Comparison of ENCODE assay signal across 10 cellular contexts in genomic region chr1:55150880-55151582, GRCh38.
DNase-seq lines count a peak whose midpoint lies in the region; ATAC-seq and TF ChIP-seq lines count a peak whose summit lies in the region.
"Had no signal": no experiment of that assay in that cellular context is flagged by ENCODE, and none has a peak within 500 bp of the region (broad histone marks: within the 10 kb centered on the region; RNA-seq: fewer than 3 reads in every experiment).

No MANE protein-coding gene starts in this region.

- no peak for TF ChIP-seq POLR2A in lower leg skin (IDR thresholded peaks at IDR 0.05)

- no peaks in the 10 kb centered on the region for H3K27me3 Mint-ChIP-seq in activated T-cell treated with anti-CD3 and anti-CD28 coated beads, Interleukin-2, amount 50 U/mL, for 72 hours (ENCODE audit: low read depth)
- H3K27me3 Mint-ChIP-seq in stimulated activated naive CD8-positive, alpha-beta T cell treated with anti-CD3 and anti-CD28 coated beads, Interleukin-15, amount 100 ng/mL, for 72 hours, result no peaks in the 10 kb centered on the region

- ATAC-seq in activated T-cell treated with anti-CD3 and anti-CD28 coated beads, Interleukin-2, amount 50 U/mL, for 72 hours (replicated peaks in 1 of 2), result peak; percentile 71 to 88
- peak; percentile 81 for ATAC-seq in HG03095 (IDR thresholded peaks at IDR 0.05; ENCODE audit: unreplicated experiment)
- ATAC-seq in activated naive CD4-positive, alpha-beta T cell treated with anti-CD3 and anti-CD28 coated beads, Interleukin-2, amount 50 U/mL, for 72 hours, result peak; percentile 81 to 99
- peak; percentile 92 for ATAC-seq in stimulated activated naive CD8-positive, alpha-beta T cell treated with anti-CD3 and anti-CD28 coated beads, Interleukin-15, amount 100 ng/mL, for 72 hours

- peaks cover 3 to 14% of the 10 kb centered on the region in 2 donors for H3K36me3 Mint-ChIP-seq in activated T-cell treated with anti-CD3 and anti-CD28 coated beads, Interleukin-2, amount 50 U/mL, for 72 hours (ENCODE audit: insufficient read depth in 2 of 2)
- peaks cover 5 to 32% of the 10 kb centered on the region in 2 donors for H3K36me3 Mint-ChIP-seq in activated naive CD4-positive, alpha-beta T cell treated with anti-CD3 and anti-CD28 coated beads, Interleukin-2, amount 50 U/mL, for 72 hours

- TF ChIP-seq CTCF in lower leg skin (IDR thresholded peaks at IDR 0.05), result no peak

- peaks cover 25% of the 10 kb centered on the region for H3K4me1 Mint-ChIP-seq in activated T-cell treated with anti-CD3 and anti-CD28 coated beads, Interleukin-2, amount 50 U/mL, for 72 hours (ENCODE audit: low read depth)
- H3K4me1 Mint-ChIP-seq in stimulated activated naive CD8-positive, alpha-beta T cell treated with anti-CD3 and anti-CD28 coated beads, Interleukin-15, amount 100 ng/mL, for 72 hours, result peaks cover 29% of the 10 kb centered on the region

- intact Hi-C loops in lower leg skin (cut with DNase I; ENCODE audit: low total_unique reads), result no loop called here

- peak overlapping the region; percentile 67 to 91 for H3K4me3 Mint-ChIP-seq in activated T-cell treated with anti-CD3 and anti-CD28 coated beads, Interleukin-2, amount 50 U/mL, for 72 hours
- H3K4me3 Mint-ChIP-seq in stimulated activated naive CD8-positive, alpha-beta T cell treated with anti-CD3 and anti-CD28 coated beads, Interleukin-15, amount 100 ng/mL, for 72 hours, result peak overlapping the region; percentile 64 to 70

- H3K4me3 ChIP-seq in lower leg skin (ENCODE audit: low read depth, poor library complexity, severe bottlenecking), result no peak overlapping the region
- H3K4me3 ChIP-seq: vagina had no signal

- 79 to 88% methylated on average over 2 of the region's 2 CpGs for WGBS in lower leg skin, 2 donors

- no peaks in the 10 kb centered on the region for H3K9me3 Mint-ChIP-seq in activated T-cell treated with anti-CD3 and anti-CD28 coated beads, Interleukin-2, amount 50 U/mL, for 72 hours
- H3K9me3 Mint-ChIP-seq in activated naive CD4-positive, alpha-beta T cell treated with anti-CD3 and anti-CD28 coated beads, Interleukin-2, amount 50 U/mL, for 72 hours, result no peaks in the 10 kb centered on the region
- H3K9me3 Mint-ChIP-seq in stimulated activated naive CD8-positive, alpha-beta T cell treated with anti-CD3 and anti-CD28 coated beads, Interleukin-15, amount 100 ng/mL, for 72 hours, result no peaks in the 10 kb centered on the region

- H3K27ac Mint-ChIP-seq in activated T-cell treated with anti-CD3 and anti-CD28 coated beads, Interleukin-2, amount 50 U/mL, for 72 hours, result peak overlapping the region; percentile 100
- H3K27ac Mint-ChIP-seq in activated naive CD4-positive, alpha-beta T cell treated with anti-CD3 and anti-CD28 coated beads, Interleukin-2, amount 50 U/mL, for 72 hours, result peak overlapping the region; percentile 92 to 95
- H3K27ac Mint-ChIP-seq in stimulated activated naive CD8-positive, alpha-beta T cell treated with anti-CD3 and anti-CD28 coated beads, Interleukin-15, amount 100 ng/mL, for 72 hours, result peak overlapping the region; percentile 86 to 95

- no peak for DNase-seq in activated T-cell treated with anti-CD3 and anti-CD28 coated beads, Interleukin-2, amount 50 U/mL, for 72 hours
- DNase-seq in activated T-cell treated with anti-CD3 and anti-CD28 coated beads, Interleukin-2, amount 50 U/mL, for 48 hours, result no peak
- DNase-seq in activated naive CD4-positive, alpha-beta T cell treated with anti-CD3 and anti-CD28 coated beads, Interleukin-2, amount 50 U/mL, for 72 hours (ENCODE audit: low spot score in 2 of 2), result no peak
- DNase-seq in stimulated activated naive CD8-positive, alpha-beta T cell treated with anti-CD3 and anti-CD28 coated beads, Interleukin-15, amount 100 ng/mL, for 72 hours, result no peak
- DNase-seq in NK-92 (lab: John Stamatoyannopoulos, UW; ENCODE audit: unreplicated experiment) (no peak), lower leg skin (ENCODE audit: low spot score in 2 of 2) (no peak)
- DNase-seq in stimulated activated CD4-positive, alpha-beta T cell treated with anti-CD3 and anti-CD28 coated beads, Interleukin-12 subunit alpha, Interleukin-12 subunit beta, amount 100 ng/mL, for 4 hours, result no peak
- DNase-seq: C1 segment of cervical spinal cord had no signal
